ENCODE assay signal across 1 cellular context in genomic region chr2:233113114-233113452, GRCh38.
TF ChIP-seq lines count a peak whose summit lies in the region.

No MANE protein-coding gene starts in this region.

TF ChIP-seq in HepG2, 621 proteins besides CTCF, POLR2A, EP300 and RAD21 (continues in another document):
- TF ChIP-seq TCF12 (IDR thresholded peaks at IDR 0.05) (no peak), TCF12 (CRISPR knock-in tag; IDR thresholded peaks at IDR 0.05) (no peak), SALL1 (CRISPR knock-in tag; IDR thresholded peaks at IDR 0.05) (peak; percentile 30; the same call in 1 of the 2 replicates), ZNF687 (CRISPR knock-in tag; IDR thresholded peaks at IDR 0.05) (0 out of 2 replicates have a peak, but pooled peaks have one; percentile 27), HNF1A (IDR thresholded peaks at IDR 0.05; ENCODE audit: low read depth) (no peak), HNF1A (CRISPR knock-in tag; IDR thresholded peaks at IDR 0.05; ENCODE audit: borderline replicate concordance) (no peak), HIVEP1 (CRISPR knock-in tag; IDR thresholded peaks at IDR 0.05) (no peak), HDAC1 (CRISPR knock-in tag; IDR thresholded peaks at IDR 0.05) (0 out of 2 replicates have a peak, but pooled peaks have one; percentile 21), FOXP1 (IDR thresholded peaks at IDR 0.05) (no peak), FOXP1 (CRISPR knock-in tag; IDR thresholded peaks at IDR 0.05) (0 out of 2 replicates have a peak, but pooled peaks have one; percentile 25), TCF7 (IDR thresholded peaks at IDR 0.05; ENCODE audit: low read depth) (peak; percentile 55; the same call in 1 of the 2 replicates), AGO1 (IDR thresholded peaks at IDR 0.05; ENCODE audit: low read depth, low read length, poor library complexity, severe bottlenecking) (no peak), ZBTB40 (IDR thresholded peaks at IDR 0.05) (no peak), ZBTB40 (CRISPR knock-in tag; IDR thresholded peaks at IDR 0.05) (peak; percentile 46; the same call in 1 of the 2 replicates), PAXIP1 (CRISPR knock-in tag; conservative IDR thresholded peaks at IDR 0.05) (peak; percentile 56), REPIN1 (CRISPR knock-in tag; IDR thresholded peaks at IDR 0.05; ENCODE audit: borderline replicate concordance, low read depth) (no peak), CHD2 (IDR thresholded peaks at IDR 0.05; ENCODE audit: low read depth, low read length) (no peak), KDM3A (CRISPR knock-in tag; IDR thresholded peaks at IDR 0.05; ENCODE audit: low read depth) (no peak), HNF1B (CRISPR knock-in tag; IDR thresholded peaks at IDR 0.05) (0 out of 2 replicates have a peak, but pooled peaks have one; percentile 16), HNF4A (CRISPR knock-in tag; IDR thresholded peaks at IDR 0.05) (peak; percentile 60; the same call in 1 of the 2 replicates), MAX (IDR thresholded peaks at IDR 0.05) (no peak), ZNF572 (CRISPR knock-in tag; IDR thresholded peaks at IDR 0.05) (no peak), ARID5B (CRISPR knock-in tag; IDR thresholded peaks at IDR 0.05) (peak; percentile 39; the same call in 1 of the 2 replicates), GATAD2A (CRISPR knock-in tag; IDR thresholded peaks at IDR 0.05) (0 out of 2 replicates have a peak, but pooled peaks have one; percentile 11), SOX5 (CRISPR knock-in tag; IDR thresholded peaks at IDR 0.05; ENCODE audit: borderline replicate concordance) (peak; percentile 51; the same call in 1 of the 2 replicates)
